In genomic region chrX:132207996-132208395, GRCh38 we compare ENCODE assay signal across 21 cellular contexts.
"Had no signal": no experiment of that assay in that cellular context is flagged by ENCODE, and none has a peak within 500 bp of the region (broad histone marks: within the 10 kb centered on the region; RNA-seq: fewer than 3 reads in every experiment).

No MANE protein-coding gene starts in this region.

- H3K9me3 Mint-ChIP-seq: central memory CD8-positive, alpha-beta T cell; memory B cell; neural crest cell; stimulated activated effector memory CD8-positive, alpha-beta T cell treated with anti-CD3 and anti-CD28 coated beads, Interleukin-12 subunit alpha, Interleukin-12 subunit beta, amount 100 ng/mL, for 72 hours; stimulated activated naive CD8-positive, alpha-beta T cell treated with anti-CD3 and anti-CD28 coated beads, Interleukin-15, amount 100 ng/mL, for 72 hours; T-cell; T-helper 2 cell treated with Interferon-gamma antibody and Interleukin-4, amounts not matched to agents 5 μg/mL and 100 μg/mL, for 36 hours had no signal

- H3K4me3 Mint-ChIP-seq: activated naive CD8-positive, alpha-beta T cell; central memory CD8-positive, alpha-beta T cell; memory B cell; neural crest cell; stimulated activated effector memory CD8-positive, alpha-beta T cell treated with anti-CD3 and anti-CD28 coated beads, Interleukin-12 subunit alpha, Interleukin-12 subunit beta, amount 100 ng/mL, for 72 hours; stimulated activated naive CD8-positive, alpha-beta T cell treated with anti-CD3 and anti-CD28 coated beads, Interleukin-15, amount 100 ng/mL, for 72 hours; T-helper 2 cell treated with Interferon-gamma antibody and Interleukin-4, amounts not matched to agents 5 μg/mL and 100 μg/mL, for 36 hours had no signal

- H3K4me3 ChIP-seq: adrenal gland, breast epithelium, gastrocnemius medialis, tibial nerve had no signal

- H3K4me1 ChIP-seq: breast epithelium had no signal

- H3K27ac ChIP-seq: adrenal gland, breast epithelium, gastrocnemius medialis, tibial nerve, VCaP had no signal

- ATAC-seq: esophagus mucosa; gastrocnemius medialis; left colon; right cardiac atrium; stimulated activated effector memory CD8-positive, alpha-beta T cell treated with anti-CD3 and anti-CD28 coated beads, Interleukin-12 subunit alpha, Interleukin-12 subunit beta, amount 100 ng/mL, for 72 hours; stimulated activated naive CD8-positive, alpha-beta T cell treated with anti-CD3 and anti-CD28 coated beads, Interleukin-15, amount 100 ng/mL, for 72 hours; T-cell had no signal

- H3K36me3 ChIP-seq: adrenal gland, breast epithelium, gastrocnemius medialis, tibial nerve had no signal

- H3K27ac Mint-ChIP-seq: activated naive CD8-positive, alpha-beta T cell; memory B cell; stimulated activated effector memory CD8-positive, alpha-beta T cell treated with anti-CD3 and anti-CD28 coated beads, Interleukin-12 subunit alpha, Interleukin-12 subunit beta, amount 100 ng/mL, for 72 hours; stimulated activated naive CD8-positive, alpha-beta T cell treated with anti-CD3 and anti-CD28 coated beads, Interleukin-15, amount 100 ng/mL, for 72 hours; T-cell; T-helper 2 cell treated with Interferon-gamma antibody and Interleukin-4, amounts not matched to agents 5 μg/mL and 100 μg/mL, for 36 hours had no signal

- DNase-seq: activated CD4-positive, CD25-positive, alpha-beta regulatory T cell treated with anti-CD3 and anti-CD28 coated beads, Interleukin-2, amount 50 U/mL, for 72 hours; activated gamma-delta T cell treated with Interleukin-2 at 50 U/mL for 16 hours; activated T-cell treated with anti-CD3 and anti-CD28 coated beads, Interleukin-2, amount 50 U/mL, for 1 hour; adrenal gland; effector memory CD4-positive, alpha-beta T cell; gastrocnemius medialis; left colon; right cardiac atrium; stimulated activated CD4-positive, alpha-beta T cell treated with anti-CD3 and anti-CD28 coated beads, Interleukin-1b, Interleukin-23, amount 100 ng/mL, for 48 hours; stimulated activated naive CD8-positive, alpha-beta T cell treated with anti-CD3 and anti-CD28 coated beads, Interleukin-15, amount 100 ng/mL, for 72 hours; T-cell had no signal

- H3K27me3 ChIP-seq: adrenal gland, gastrocnemius medialis had no signal

- H3K9me3 ChIP-seq: adrenal gland, breast epithelium, gastrocnemius medialis, tibial nerve had no signal

- H3K27me3 Mint-ChIP-seq: activated naive CD8-positive, alpha-beta T cell; central memory CD8-positive, alpha-beta T cell; memory B cell; stimulated activated naive CD8-positive, alpha-beta T cell treated with anti-CD3 and anti-CD28 coated beads, Interleukin-15, amount 100 ng/mL, for 72 hours had no signal
